Comparison of ENCODE assay signal across 15 cellular contexts in the genomic region with DNA sequence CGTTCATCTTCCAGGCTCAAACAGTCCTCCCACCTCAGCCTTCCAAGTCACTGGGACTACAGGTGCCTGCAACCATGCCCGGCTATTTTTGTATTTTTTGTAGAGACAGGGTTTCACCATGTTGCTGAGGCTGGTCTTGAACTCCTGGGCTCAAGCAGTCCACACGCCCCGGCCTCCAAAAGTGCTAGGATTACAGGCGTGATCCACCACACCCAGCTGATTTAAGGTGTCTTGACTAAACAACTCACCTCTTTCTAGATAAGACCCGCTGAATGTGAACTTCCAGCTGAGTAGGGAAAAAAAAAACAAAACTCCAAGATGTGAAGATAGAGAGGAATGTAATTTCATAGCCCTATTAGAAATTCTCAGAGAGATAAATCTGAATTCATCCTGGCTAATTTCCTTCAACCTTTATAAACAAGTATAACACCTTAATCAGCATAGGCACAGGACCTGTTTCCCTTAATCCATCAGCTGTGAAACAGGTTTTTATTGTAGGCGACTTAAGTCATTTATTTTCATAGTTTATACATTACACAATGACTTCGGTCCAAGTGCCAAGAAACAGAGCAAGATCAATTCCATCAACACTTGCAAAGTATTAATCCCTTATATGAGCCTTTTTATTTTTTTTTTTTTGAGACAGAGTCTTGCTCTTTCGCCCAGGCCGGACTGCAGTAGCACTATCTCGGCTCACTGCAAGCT. TPM values are rescaled to one million over a fixed set of nuclear protein-coding genes. Genes with fewer than 3 reads are reported as not detected.
"Had no signal": no experiment of that assay in that cellular context is flagged by ENCODE, and none has a peak within 500 bp of the region (broad histone marks: within the 10 kb centered on the region; RNA-seq: fewer than 3 reads in every experiment).

No MANE protein-coding gene starts in this region.

- H3K36me3 Mint-ChIP-seq: activated naive CD4-positive, alpha-beta T cell treated with anti-CD3 and anti-CD28 coated beads, Interleukin-2, amount 50 U/mL, for 24 hours; neural progenitor cell; stimulated activated effector memory CD8-positive, alpha-beta T cell treated with anti-CD3 and anti-CD28 coated beads, Interleukin-12 subunit alpha, Interleukin-12 subunit beta, amount 100 ng/mL, for 72 hours had no signal

- H3K4me2 ChIP-seq: neural progenitor cell, SK-N-SH had no signal

- DNase-seq: activated effector memory CD4-positive, alpha-beta T cell treated with Interleukin-2 at 50 U/mL for 16 hours; activated T-cell treated with anti-CD3 and anti-CD28 coated beads, Interleukin-2, amount 50 U/mL, for 24 hours; gastrocnemius medialis; heart right ventricle; islet precursor cell; ovary; SK-N-SH; trophoblast cell had no signal

- H3K36me3 ChIP-seq: gastrocnemius medialis, heart right ventricle, neural progenitor cell, ovary, right atrium auricular region had no signal

- H3K27me3 ChIP-seq: gastrocnemius medialis, neural progenitor cell, ovary, right atrium auricular region had no signal

- H3K27ac Mint-ChIP-seq: activated naive CD4-positive, alpha-beta T cell treated with anti-CD3 and anti-CD28 coated beads, Interleukin-2, amount 50 U/mL, for 24 hours; activated T-cell treated with anti-CD3 and anti-CD28 coated beads, Interleukin-2, amount 50 U/mL, for 24 hours; dendritic cell treated with granulocyte-macrophage colony-stimulating factor and Interleukin-4, amounts not matched to agents 40 ng/mL and 50 ng/mL, for 4 days; neural progenitor cell; stimulated activated effector memory CD8-positive, alpha-beta T cell treated with anti-CD3 and anti-CD28 coated beads, Interleukin-12 subunit alpha, Interleukin-12 subunit beta, amount 100 ng/mL, for 72 hours; T-helper 1 cell treated with Interleukin-12 subunit alpha and Interleukin-12 subunit beta and Interleukin-4 antibody, amounts not matched to agents 30 μg/mL and 1 μg/mL, for 36 hours had no signal

- H3K4me3 ChIP-seq: gastrocnemius medialis, heart right ventricle, neural progenitor cell, ovary, right atrium auricular region, skin epidermis had no signal

- H3K4me1 ChIP-seq: gastrocnemius medialis, neural progenitor cell, right atrium auricular region had no signal

- H2AFZ ChIP-seq: neural progenitor cell had no signal

- H3K9me3 Mint-ChIP-seq: activated naive CD4-positive, alpha-beta T cell treated with anti-CD3 and anti-CD28 coated beads, Interleukin-2, amount 50 U/mL, for 24 hours; activated T-cell treated with anti-CD3 and anti-CD28 coated beads, Interleukin-2, amount 50 U/mL, for 24 hours; dendritic cell treated with granulocyte-macrophage colony-stimulating factor and Interleukin-4, amounts not matched to agents 40 ng/mL and 50 ng/mL, for 4 days; neural progenitor cell; stimulated activated effector memory CD8-positive, alpha-beta T cell treated with anti-CD3 and anti-CD28 coated beads, Interleukin-12 subunit alpha, Interleukin-12 subunit beta, amount 100 ng/mL, for 72 hours; T-helper 1 cell treated with Interleukin-12 subunit alpha and Interleukin-12 subunit beta and Interleukin-4 antibody, amounts not matched to agents 30 μg/mL and 1 μg/mL, for 36 hours had no signal

- ATAC-seq: gastrocnemius medialis; heart right ventricle; stimulated activated effector memory CD8-positive, alpha-beta T cell treated with anti-CD3 and anti-CD28 coated beads, Interleukin-12 subunit alpha, Interleukin-12 subunit beta, amount 100 ng/mL, for 72 hours had no signal

- H3K9me2 ChIP-seq: SK-N-SH had no signal

- H3K27me3 Mint-ChIP-seq: activated naive CD4-positive, alpha-beta T cell treated with anti-CD3 and anti-CD28 coated beads, Interleukin-2, amount 50 U/mL, for 24 hours; activated T-cell treated with anti-CD3 and anti-CD28 coated beads, Interleukin-2, amount 50 U/mL, for 24 hours had no signal

- H3K4me3 Mint-ChIP-seq: activated naive CD4-positive, alpha-beta T cell treated with anti-CD3 and anti-CD28 coated beads, Interleukin-2, amount 50 U/mL, for 24 hours; activated T-cell treated with anti-CD3 and anti-CD28 coated beads, Interleukin-2, amount 50 U/mL, for 24 hours; dendritic cell treated with granulocyte-macrophage colony-stimulating factor and Interleukin-4, amounts not matched to agents 40 ng/mL and 50 ng/mL, for 4 days; neural progenitor cell; stimulated activated effector memory CD8-positive, alpha-beta T cell treated with anti-CD3 and anti-CD28 coated beads, Interleukin-12 subunit alpha, Interleukin-12 subunit beta, amount 100 ng/mL, for 72 hours; T-helper 1 cell treated with Interleukin-12 subunit alpha and Interleukin-12 subunit beta and Interleukin-4 antibody, amounts not matched to agents 30 μg/mL and 1 μg/mL, for 36 hours had no signal

- H3K4me1 Mint-ChIP-seq: neural progenitor cell had no signal

- H3K9me3 ChIP-seq: gastrocnemius medialis, heart right ventricle, ovary, right atrium auricular region, SK-N-SH had no signal

- H3K27ac ChIP-seq: gastrocnemius medialis, heart right ventricle, neural progenitor cell, ovary, right atrium auricular region had no signal

RNA-seq across cellular contexts. Expression of gene HCAR2, which starts 51.5 kb away (rescaled TPM):
- polyA plus RNA-seq: SK-N-SH had no signal
